16 cellular contexts compared by ENCODE assay signal in genomic region chr20:25293910-25294458, GRCh38. TPM values are rescaled to one million over a fixed set of nuclear protein-coding genes. Genes with fewer than 3 reads are reported as not detected.
DNase-seq lines count a peak whose midpoint lies in the region; FAIRE-seq and TF ChIP-seq lines count a peak whose summit lies in the region.
"Had no signal": no experiment of that assay in that cellular context is flagged by ENCODE, and none has a peak within 500 bp of the region (broad histone marks: within the 10 kb centered on the region; RNA-seq: fewer than 3 reads in every experiment).

No MANE protein-coding gene starts in this region.

- no peak overlapping the region for H3K4me3 Mint-ChIP-seq in MCF 10A (ENCODE audit: unreplicated experiment)
- no peak overlapping the region for H3K4me3 Mint-ChIP-seq in astrocyte (ENCODE audit: unreplicated experiment)
- H3K4me3 Mint-ChIP-seq: activated CD4-positive, alpha-beta T cell treated with anti-CD3 and anti-CD28 coated beads, Interleukin-2, amount 10 ng/mL, durations not matched to agents 7 days and 5 days; CD14-positive monocyte; HFFc6; memory B cell had no signal

- FAIRE-seq in astrocyte (lab: Jason Lieb, UNC) = no peak

- DNase-seq in MCF 10A (ENCODE audit: unreplicated experiment) (no peak), mammary epithelial cell (no peak), astrocyte (ENCODE audit: low read depth) (no peak), myocyte (ENCODE audit: low read depth) (peak; percentile 30), AG08395 (ENCODE audit: low spot score) (no peak), HuH-7.5 (ENCODE audit: low spot score) (no peak)
- no peak for DNase-seq in activated CD4-positive, alpha-beta T cell treated with anti-CD3 and anti-CD28 coated beads for 4 hours
- DNase-seq: DMS79 treated with DMSO at 0.1 percent for 48 hours, NCI-H2029 treated with DMSO at 0.1 percent for 48 hours had no signal

- H3K36me3 ChIP-seq in mammary epithelial cell (ENCODE audit: insufficient read depth, low read length) (peaks cover 54% of the 10 kb centered on the region), astrocyte (ENCODE audit: insufficient read depth, low read length) (peaks cover 22% of the 10 kb centered on the region), thymus (ENCODE audit: control insufficient read depth, insufficient read depth) (peaks cover 38% of the 10 kb centered on the region)

- H3K27ac Mint-ChIP-seq in MCF 10A (ENCODE audit: low read depth, unreplicated experiment) (peak overlapping the region; percentile 57), astrocyte (ENCODE audit: unreplicated experiment) (peak overlapping the region; percentile 42)
- H3K27ac Mint-ChIP-seq: memory B cell had no signal

- TF ChIP-seq CTCF in MCF 10A (IDR thresholded peaks at IDR 0.05; ENCODE audit: unreplicated experiment) (no peak), mammary epithelial cell (conservative IDR thresholded peaks at IDR 0.05 in 1 of 2, IDR thresholded peaks at IDR 0.05 in 1 of 2; ENCODE audit: extremely low read depth in 1 of 2, insufficient read depth in 1 of 2, low read depth in 1 of 2, low read length in 2 of 2) (no peak), astrocyte (IDR thresholded peaks at IDR 0.05; ENCODE audit: insufficient read depth, low read depth, low read length) (no peak)

- CTCF ChIA-PET in MCF 10A (lab: Yijun Ruan, JAX) = interaction anchor here (0.5 to 4.6 kb wide), 18 partner anchors 10 to 359 kb away, joined by 3 to 41 read pairs (median 4); no protein-coding TSS in a partner anchor
- CTCF ChIA-PET in mammary epithelial cell (lab: Charles Lee; ENCODE audit: low non-redundant PET) = no interaction called here

- no peak overlapping the region for H3K27ac ChIP-seq in mammary epithelial cell (ENCODE audit: insufficient read depth, low read depth, low read length)
- H3K27ac ChIP-seq in astrocyte (ENCODE audit: low read depth, low read length) = no peak overlapping the region
- H3K27ac ChIP-seq in thymus (ENCODE audit: low read depth) = peak overlapping the region; percentile 38

- POLR2A ChIA-PET in MCF 10A (lab: Yijun Ruan, JAX) = interaction anchor here (0.6 to 4.3 kb wide), 11 partner anchors 10 to 300 kb away, joined by 3 to 93 read pairs (median 4); partner anchors contain the start of gene PYGB

- H3K9me3 Mint-ChIP-seq in MCF 10A (ENCODE audit: unreplicated experiment) (no peaks in the 10 kb centered on the region), astrocyte (ENCODE audit: unreplicated experiment) (no peaks in the 10 kb centered on the region)
- H3K9me3 Mint-ChIP-seq: activated CD4-positive, alpha-beta T cell treated with anti-CD3 and anti-CD28 coated beads, Interleukin-2, amount 10 ng/mL, durations not matched to agents 7 days and 5 days; CD14-positive monocyte; HFFc6; memory B cell had no signal

- H3K36me3 Mint-ChIP-seq in MCF 10A (ENCODE audit: insufficient read depth, unreplicated experiment) = peaks cover 100% of the 10 kb centered on the region
- H3K36me3 Mint-ChIP-seq in astrocyte (ENCODE audit: low read depth, unreplicated experiment) = peaks cover 17% of the 10 kb centered on the region

- H3K4me3 ChIP-seq in mammary epithelial cell (replicated peaks in 1 of 3; ENCODE audit: insufficient read depth in 1 of 3, low read depth in 2 of 3, low read length in 3 of 3) = no peak overlapping the region
- no peak overlapping the region for H3K4me3 ChIP-seq in astrocyte (ENCODE audit: insufficient read depth, low read depth, low read length)
- H3K4me3 ChIP-seq in thymus (ENCODE audit: low read length) = no peak overlapping the region
- H3K4me3 ChIP-seq: A549, SK-N-MC had no signal

- no TSS peak for BruUV-seq in MCF 10A (replicated peaks; lab: Mats Ljungman, UMichigan)
- BruUV-seq in mammary epithelial cell (replicated peaks; lab: Mats Ljungman, UMichigan) = no TSS peak

- H2AFZ ChIP-seq in mammary epithelial cell (ENCODE audit: low read depth, low read length) (no peak overlapping the region), astrocyte (ENCODE audit: low read depth, low read length) (no peak overlapping the region)

- H3K4me2 ChIP-seq in mammary epithelial cell (ENCODE audit: insufficient read depth, low read depth, low read length) (no peak overlapping the region), astrocyte (ENCODE audit: low read length) (no peak overlapping the region)
- H3K4me2 ChIP-seq: A549 had no signal

- no peak overlapping the region for H3K9ac ChIP-seq in mammary epithelial cell (ENCODE audit: insufficient read depth, low read length)
- no peak overlapping the region for H3K9ac ChIP-seq in astrocyte (ENCODE audit: low read length)

- H3K79me2 ChIP-seq in mammary epithelial cell (ENCODE audit: insufficient read depth, low read length) = peaks cover 34% of the 10 kb centered on the region
- H3K79me2 ChIP-seq in astrocyte (ENCODE audit: insufficient read depth, low read length) = peaks cover 6% of the 10 kb centered on the region

- H4K20me1 ChIP-seq in mammary epithelial cell (ENCODE audit: insufficient read depth, low read length) (no peaks in the 10 kb centered on the region), astrocyte (ENCODE audit: insufficient read depth, low read length) (peaks cover 38% of the 10 kb centered on the region)

- H3K27me3 ChIP-seq in mammary epithelial cell (ENCODE audit: insufficient read depth, low read length) = no peaks in the 10 kb centered on the region
- no peaks in the 10 kb centered on the region for H3K27me3 ChIP-seq in astrocyte (ENCODE audit: insufficient read depth, low read length)
- H3K27me3 ChIP-seq in thymus (ENCODE audit: control insufficient read depth, insufficient read depth) = no peaks in the 10 kb centered on the region

- in situ Hi-C loops in mammary epithelial cell (cut with MboI; ENCODE audit: low sequenced_read_pairs in 2 of 2) = no loop called here

- dilution Hi-C loops in mammary epithelial cell (cut with HindIII; ENCODE audit: low sequenced_read_pairs) = no loop called here

- intact Hi-C loops in MCF 10A (cut with micrococcal nuclease) = no loop called here
- intact Hi-C loops in mammary epithelial cell (cut with micrococcal nuclease) = loop anchor here (10.0 kb wide), 1 partner anchor 229 kb away; no protein-coding TSS in a partner anchor

- H3K27me3 Mint-ChIP-seq in MCF 10A (ENCODE audit: insufficient read depth, unreplicated experiment) (no peaks in the 10 kb centered on the region), astrocyte (ENCODE audit: low read depth, unreplicated experiment) (no peaks in the 10 kb centered on the region)
- H3K27me3 Mint-ChIP-seq: activated CD4-positive, alpha-beta T cell treated with anti-CD3 and anti-CD28 coated beads, Interleukin-2, amount 10 ng/mL, durations not matched to agents 7 days and 5 days; memory B cell had no signal

- 60% methylated on average over 8 of the region's 13 CpGs for WGBS in mammary epithelial cell (ENCODE audit: low coverage, missing lambda C conversion rate)
- 97% methylated on average over 13 of the region's 13 CpGs for WGBS in thymus

- peaks cover 57% of the 10 kb centered on the region for H3K4me1 ChIP-seq in mammary epithelial cell (ENCODE audit: insufficient read depth, low read length)
- H3K4me1 ChIP-seq in astrocyte (ENCODE audit: insufficient read depth, low read length) = peaks cover 4% of the 10 kb centered on the region
- peaks cover 4% of the 10 kb centered on the region for H3K4me1 ChIP-seq in thymus (ENCODE audit: control insufficient read depth, insufficient read depth, low read length)

- H3K4me1 Mint-ChIP-seq in MCF 10A (ENCODE audit: insufficient read depth, unreplicated experiment) = peaks cover 9% of the 10 kb centered on the region
- H3K4me1 Mint-ChIP-seq in astrocyte (ENCODE audit: low read depth, unreplicated experiment) = peaks cover 6% of the 10 kb centered on the region
- H3K4me1 Mint-ChIP-seq: CD14-positive monocyte had no signal

- H3K9me3 ChIP-seq in mammary epithelial cell (replicated peaks; ENCODE audit: insufficient read depth, low read length) (no peaks in the 10 kb centered on the region), astrocyte (ENCODE audit: insufficient read depth, low read depth, low read length) (no peaks in the 10 kb centered on the region), thymus (ENCODE audit: control insufficient read depth) (no peaks in the 10 kb centered on the region)
- H3K9me3 ChIP-seq: A549 had no signal

RNA-seq across cellular contexts. Expression of gene PYGB, which starts 46.1 kb away (rescaled TPM):
- total RNA-seq in MCF 10A (2022) = 375 and 435 TPM in 2 replicates
- total RNA-seq in mammary epithelial cell = 1,000 to 10,000 TPM in 1 of 2 donors, 100 to 1,000 TPM in 1; 475 to 1,432 TPM
- 284 TPM for polyA plus RNA-seq in mammary epithelial cell
- 595 TPM for polyA minus RNA-seq in mammary epithelial cell
- 199 and 206 TPM in 2 replicates for total RNA-seq in astrocyte
- 48.9 and 55.6 TPM in 2 replicates for total RNA-seq in myocyte
- polyA plus RNA-seq in myocyte (2012) = 93.4 TPM
- polyA plus RNA-seq in thymus = 52.6 TPM
